In genomic region chr22:35995345-35995744, GRCh38 we compare ENCODE assay signal across 11 cellular contexts. TPM values are rescaled to one million over a fixed set of nuclear protein-coding genes. Genes with fewer than 3 reads are reported as not detected.
DNase-seq lines count a peak whose midpoint lies in the region; ATAC-seq and TF ChIP-seq lines count a peak whose summit lies in the region.
"Had no signal": no experiment of that assay in that cellular context is flagged by ENCODE, and none has a peak within 500 bp of the region (broad histone marks: within the 10 kb centered on the region; RNA-seq: fewer than 3 reads in every experiment).

No MANE protein-coding gene starts in this region.

- no peaks in the 10 kb centered on the region for H3K9me3 ChIP-seq in H9 (ENCODE audit: control insufficient read depth, low read depth, low read length)
- no peaks in the 10 kb centered on the region for H3K9me3 ChIP-seq in lower lobe of right lung
- H3K9me3 ChIP-seq in spleen: no peaks in the 10 kb centered on the region
- H3K9me3 ChIP-seq in mucosa of descending colon: no peaks in the 10 kb centered on the region

- no peak overlapping the region for H4K8ac ChIP-seq in H9 (replicated peaks; ENCODE audit: insufficient read length, low read depth, low read length)

- peak overlapping the region; percentile 8 to 65 (median 45); a peak in 3 of 7 replicates for H3K27ac Mint-ChIP-seq in H9
- H3K27ac Mint-ChIP-seq: CD4-positive, CD25-positive, alpha-beta regulatory T cell had no signal

- H3K4ac ChIP-seq in H9 (ENCODE audit: low read depth, low read length): no peak overlapping the region

- no peak for ATAC-seq in lower lobe of right lung
- ATAC-seq in GM21528 (IDR thresholded peaks at IDR 0.05; ENCODE audit: low FRiP score, unreplicated experiment): no peak
- ATAC-seq in mucosa of descending colon: no peak

- H3K23me2 ChIP-seq in H9 (ENCODE audit: insufficient read length, low read depth, low read length, poor library complexity, severe bottlenecking): no peaks in the 10 kb centered on the region

- no peak overlapping the region for H3K23ac ChIP-seq in H9 (ENCODE audit: insufficient read length, low read depth, low read length)

- H3K14ac ChIP-seq in H9 (ENCODE audit: insufficient read depth, low read length): no peak overlapping the region

- H3K18ac ChIP-seq in H9 (ENCODE audit: insufficient read length, low read depth, low read length): no peak overlapping the region

- TF ChIP-seq CTCF in H9 (conservative IDR thresholded peaks at IDR 0.05) (no peak), choroid plexus epithelial cell (conservative IDR thresholded peaks at IDR 0.05; ENCODE audit: low read depth, low read length) (no peak), lower lobe of right lung (IDR thresholded peaks at IDR 0.05) (no peak), spleen (IDR thresholded peaks at IDR 0.05 in 8 of 11, conservative IDR thresholded peaks at IDR 0.05 in 3 of 11) (no peak), mucosa of descending colon (IDR thresholded peaks at IDR 0.05) (no peak)

- H3K27ac ChIP-seq in H9 (ENCODE audit: insufficient read length, low read depth, low read length): no peak overlapping the region
- peak overlapping the region; percentile 31 for H3K27ac ChIP-seq in lower lobe of right lung
- H3K27ac ChIP-seq in spleen: peak overlapping the region in 7 of 8 donors; percentile 15 to 68 (median 41)
- H3K27ac ChIP-seq: VCaP had no signal

- peaks cover 8% of the 10 kb centered on the region for H3K79me1 ChIP-seq in H9 (ENCODE audit: insufficient read depth, low read depth, low read length, poor library complexity, severe bottlenecking)

- H3K9ac ChIP-seq in H9 (ENCODE audit: extremely low read depth, insufficient read length, low read length): no peak overlapping the region

- no peak overlapping the region for H2BK15ac ChIP-seq in H9 (ENCODE audit: low read depth, low read length)

- WGBS in H9 (ENCODE audit: extremely low coverage, insufficient read length, low lambda C conversion rate): no CpG with 5 or more reads among the region's 7 CpGs
- 68 to 84% (median 77%) methylated on average over 7 of the region's 7 CpGs for WGBS in spleen, 5 donors

- intact Hi-C loops in lower lobe of right lung (cut with DNase I) (no loop called here), spleen (cut with DNase I; ENCODE audit: low total_unique reads) (no loop called here), mucosa of descending colon (cut with DNase I, micrococcal nuclease) (no loop called here)

- peaks cover 0 to 3% of the 10 kb centered on the region in 2 experiments; a peak in 1 of 5 replicates for H3K9me3 Mint-ChIP-seq in H9

- peaks cover 9% of the 10 kb centered on the region; the same call in 1 of the 2 replicates for H3K79me2 ChIP-seq in H9 (ENCODE audit: insufficient read depth, low read length)

- DNase-seq in H9 (no peak), choroid plexus epithelial cell (ENCODE audit: low read depth) (peak; percentile 47), lower lobe of right lung (no peak), spleen (no peak), epidermal melanocyte (ENCODE audit: insufficient read length, low spot score) (no peak), mucosa of descending colon (no peak), germinal center (ENCODE audit: low spot score) (no peak)
- DNase-seq: CD4-positive, CD25-positive, alpha-beta regulatory T cell; NCI-H1092 treated with DMSO at 0.1 percent for 48 hours had no signal

- no peak overlapping the region for H3T11ph ChIP-seq in H9 (ENCODE audit: low read length)

- H3K4me3 Mint-ChIP-seq in H9: no peak overlapping the region; a peak in 1 of 5 replicates
- H3K4me3 Mint-ChIP-seq: CD4-positive, CD25-positive, alpha-beta regulatory T cell had no signal

- H2BK120ac ChIP-seq in H9 (ENCODE audit: low read depth, low read length, poor library complexity, severe bottlenecking): no peak overlapping the region

- no peak overlapping the region for H2BK12ac ChIP-seq in H9 (ENCODE audit: insufficient read length, low read depth, low read length)

- no peaks in the 10 kb centered on the region for H3K27me3 ChIP-seq in H9 (ENCODE audit: insufficient read depth, low read length)
- no peaks in the 10 kb centered on the region for H3K27me3 ChIP-seq in lower lobe of right lung (ENCODE audit: low read depth)
- peaks cover 0 to 9% (median 0%) of the 10 kb centered on the region in 7 donors for H3K27me3 ChIP-seq in spleen (replicated peaks in 1 of 7)

- no peak overlapping the region for H4K91ac ChIP-seq in H9 (ENCODE audit: insufficient read length, low read depth, low read length)

- H3K4me2 ChIP-seq in H9 (ENCODE audit: insufficient read depth, insufficient read length, low read length): no peak overlapping the region

- no peak overlapping the region for H2BK5ac ChIP-seq in H9 (ENCODE audit: insufficient read length, low read length)

- H3K4me3 ChIP-seq in choroid plexus epithelial cell (ENCODE audit: low read depth, low read length) (no peak overlapping the region), lower lobe of right lung (no peak overlapping the region), spleen (no peak overlapping the region), mucosa of descending colon (no peak overlapping the region)

- H4K20me1 ChIP-seq in H9 (ENCODE audit: control insufficient read depth, insufficient read depth, insufficient read length): no peaks in the 10 kb centered on the region

- no peak overlapping the region for H2AK5ac ChIP-seq in H9 (ENCODE audit: insufficient read length, low read length)

- TF ChIP-seq POLR2A in spleen (IDR thresholded peaks at IDR 0.05): no peak

- no peaks in the 10 kb centered on the region for H3K36me3 ChIP-seq in lower lobe of right lung
- no peaks in the 10 kb centered on the region for H3K36me3 ChIP-seq in spleen
- no peaks in the 10 kb centered on the region for H3K36me3 ChIP-seq in mucosa of descending colon (ENCODE audit: low read depth)

- peaks cover 6 to 18% (median 9%) of the 10 kb centered on the region in 3 experiments; a peak in 5 of 7 replicates for H3K36me3 Mint-ChIP-seq in H9 (ENCODE audit: insufficient read depth in 1 of 3, low read depth in 3 of 3)
- H3K36me3 Mint-ChIP-seq: CD4-positive, CD25-positive, alpha-beta regulatory T cell had no signal

- H2BK20ac ChIP-seq in H9 (ENCODE audit: low read depth, low read length, poor library complexity, severe bottlenecking): no peak overlapping the region

- peaks cover 30 to 31% of the 10 kb centered on the region in 2 experiments for H3K4me1 Mint-ChIP-seq in H9
- H3K4me1 Mint-ChIP-seq: CD4-positive, CD25-positive, alpha-beta regulatory T cell had no signal

- no peak overlapping the region for H4K5ac ChIP-seq in H9 (ENCODE audit: insufficient read length, low read depth, low read length)

- H3K27me3 Mint-ChIP-seq in H9 (ENCODE audit: low read depth): no peaks in the 10 kb centered on the region

- H3K56ac ChIP-seq in H9 (ENCODE audit: insufficient read length, low read depth, low read length): no peak overlapping the region

- no peak overlapping the region for H2AFZ ChIP-seq in H9 (ENCODE audit: low read length)

- H3K4me1 ChIP-seq in H9 (ENCODE audit: insufficient read depth, low read length) (no peaks in the 10 kb centered on the region), lower lobe of right lung (peaks cover 24% of the 10 kb centered on the region), spleen (peaks cover 0 to 21% (median 4%) of the 10 kb centered on the region in 6 donors), mucosa of descending colon (ENCODE audit: low read depth) (no peaks in the 10 kb centered on the region)

RNA-seq across cellular contexts. Expression of gene RBFOX2, which starts 33.3 kb away (rescaled TPM):
- total RNA-seq in H9 (2021) (82.3 and 84.7 TPM in 2 replicates), lower lobe of right lung (50.1 TPM), spleen (10 to 100 TPM; 23.2 to 39.6 (median 34.7) TPM), mucosa of descending colon (100 to 1,000 TPM in 1 of 3 donors, 10 to 100 TPM in 2; 46.0 to 141 (median 46.2) TPM)
- polyA plus RNA-seq in spleen: 1 to 10 TPM; 2.6 to 8.9 (median 2.7) TPM
